Comparison of ENCODE assay signal across 11 cellular contexts in genomic region chr10:110717830-110718595, GRCh38.
DNase-seq lines count a peak whose midpoint lies in the region; ATAC-seq and FAIRE-seq lines count a peak whose summit lies in the region.
"Had no signal": no experiment of that assay in that cellular context is flagged by ENCODE, and none has a peak within 500 bp of the region (broad histone marks: within the 10 kb centered on the region; RNA-seq: fewer than 3 reads in every experiment).

No MANE protein-coding gene starts in this region.

- 0 out of 2 replicates have a peak overlapping the region, but pooled peaks have one; percentile 2 for H3K4me2 ChIP-seq in BLaER1

- H3K36me3 ChIP-seq in BLaER1, result no peaks in the 10 kb centered on the region

- 41% methylated on average over 4 of the region's 4 CpGs for WGBS in right cardiac atrium

- FAIRE-seq in frontal cortex (lab: Jason Lieb, UNC), result no peak
- FAIRE-seq: RCC 7860 had no signal

- H3K9ac ChIP-seq in BLaER1, result no peak overlapping the region

- no peak overlapping the region for H3K27ac ChIP-seq in BLaER1
- H3K27ac ChIP-seq in right cardiac atrium (ENCODE audit: low read length), result peak overlapping the region; percentile 69

- no peak overlapping the region for H3K4me3 ChIP-seq in BLaER1
- H3K4me3 ChIP-seq in right cardiac atrium (ENCODE audit: low read length), result no peak overlapping the region

- H4K20me1 ChIP-seq in BLaER1, result no peaks in the 10 kb centered on the region

- H3K9me3 ChIP-seq in BLaER1 (no peaks in the 10 kb centered on the region), right cardiac atrium (ENCODE audit: control insufficient read depth, low read length) (no peaks in the 10 kb centered on the region)

- DNase-seq in NOMO-1 (lab: John Stamatoyannopoulos, UW; ENCODE audit: unreplicated experiment in 2 of 2) (peak; percentile 73 to 88), right cardiac atrium (peak; percentile 49 to 72 (median 71)), frontal cortex (ENCODE audit: low spot score in 2 of 2) (no peak), NCI-H226 (no peak)
- DNase-seq: stimulated activated naive CD4-positive, alpha-beta T cell treated with Interleukin-2 at 50 U/mL for 16 hours had no signal

- ATAC-seq in GM21825 (IDR thresholded peaks at IDR 0.05; ENCODE audit: unreplicated experiment) (peak; percentile 56), right cardiac atrium (peak; percentile 68 to 73), GM18867 (IDR thresholded peaks at IDR 0.05; ENCODE audit: unreplicated experiment) (no peak), HG03196 (IDR thresholded peaks at IDR 0.05; ENCODE audit: unreplicated experiment) (no peak)
- ATAC-seq: HCT116 had no signal

- intact Hi-C loops in right cardiac atrium (cut with DNase I), result no loop called here

- H3K4me1 ChIP-seq in BLaER1 (peaks cover 7% of the 10 kb centered on the region), right cardiac atrium (ENCODE audit: control insufficient read depth, insufficient read depth, low read length) (peaks cover 14% of the 10 kb centered on the region)

- no peaks in the 10 kb centered on the region for H3K27me3 ChIP-seq in BLaER1
- no peaks in the 10 kb centered on the region for H3K27me3 ChIP-seq in right cardiac atrium (ENCODE audit: control insufficient read depth, insufficient read depth)

Comparison
In these comparisons a context has a peak if more than half of its experiments do, and no peak if none do; other contexts are left out.
1. ATAC-seq: peak in GM21825 (single experiment) and right cardiac atrium (2 of 2); none in GM18867 (single experiment) and HG03196 (single experiment).
2. DNase-seq: peak in NOMO-1 (2 of 2) and right cardiac atrium (3 of 3); none in frontal cortex (0 of 2) and NCI-H226 (single experiment).